In the genomic region with DNA sequence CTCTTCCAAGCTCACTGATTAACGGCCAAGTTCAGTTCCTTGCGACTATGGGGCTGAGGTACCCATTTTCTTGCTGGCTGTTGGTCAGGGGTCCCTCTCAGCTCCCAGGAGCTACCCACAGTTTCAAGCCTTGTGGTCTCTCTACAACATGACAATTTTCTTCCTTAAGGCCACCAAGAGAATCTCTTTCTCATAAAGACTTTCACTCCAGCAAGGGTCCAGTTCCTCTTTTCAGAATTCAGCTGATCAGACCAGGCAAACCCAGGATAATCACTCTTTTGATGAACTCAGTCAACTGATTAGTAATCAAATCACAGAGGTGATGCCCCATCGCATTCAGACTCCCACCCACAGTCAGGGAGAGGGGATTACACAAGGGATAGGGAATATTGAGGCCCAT, we compare ENCODE assay signal across 20 cellular contexts.
DNase-seq lines count a peak whose midpoint lies in the region; ATAC-seq, FAIRE-seq and TF ChIP-seq lines count a peak whose summit lies in the region.
"Had no signal": no experiment of that assay in that cellular context is flagged by ENCODE, and none has a peak within 500 bp of the region (broad histone marks: within the 10 kb centered on the region; RNA-seq: fewer than 3 reads in every experiment).

No MANE protein-coding gene starts in this region.

- H3K9ac ChIP-seq in GM12878 (ENCODE audit: control insufficient read depth, insufficient read depth, low read length) = no peak overlapping the region

- WGBS in GM12878 (ENCODE audit: insufficient coverage, insufficient replicate concordance, low lambda C conversion rate, missing lambda C conversion rate) = 36% methylated on average over 3 of the region's 3 CpGs
- WGBS in esophagus muscularis mucosa = 90% methylated on average over 3 of the region's 3 CpGs

- in situ Hi-C loops in GM12878 (cut with MboI) = no loop called here

- FAIRE-seq in GM12878 (lab: Jason Lieb, UNC) = no peak
- FAIRE-seq: kidney had no signal

- CTCF ChIA-PET in GM12878 (lab: Yijun Ruan, JAX) = no interaction called here

- no peak overlapping the region for H3K27ac ChIP-seq in GM12878 (ENCODE audit: control insufficient read depth, insufficient read depth)
- no peak overlapping the region for H3K27ac ChIP-seq in esophagus muscularis mucosa (replicated peaks in 1 of 4)
- H3K27ac ChIP-seq: testis had no signal

- DNase-seq in GM12878 (ENCODE audit: low read depth, low spot score) = no peak
- no peak for DNase-seq in GM03348 (ENCODE audit: low spot score)
- DNase-seq in NCI-H1694 (lab: John Stamatoyannopoulos, UW) = no peak
- no peak for DNase-seq in esophagus muscularis mucosa (ENCODE audit: extremely low spot score)
- DNase-seq in SHP77 (lab: John Stamatoyannopoulos, UW) = no peak
- DNase-seq: activated CD4-positive, alpha-beta T cell treated with anti-CD3 and anti-CD28 coated beads for 36 hours; activated T-cell treated with anti-CD3 and anti-CD28 coated beads, Interleukin-2, amount 50 U/mL, for 1 hour; amniotic stem cell; glutamatergic neuron; KG1; kidney; NCI-H1930; NCI-H524 treated with DMSO at 0.1 percent for 48 hours; posterior cingulate gyrus; RPMI8226; T-helper 2 cell; testis had no signal

- H3K4me3 ChIP-seq in GM12878 (no peak overlapping the region), esophagus muscularis mucosa (no peak overlapping the region)
- H3K4me3 ChIP-seq: testis had no signal

- POLR2A ChIA-PET in GM12878 (lab: Charles Lee) = interaction anchor here (0.6 kb wide), 1 partner anchor 209 kb away, joined by 3 read pairs; no protein-coding TSS in a partner anchor

- no peaks in the 10 kb centered on the region for H3K79me2 ChIP-seq in GM12878 (ENCODE audit: control insufficient read depth, insufficient read depth, low read length)

- no peak overlapping the region for H2AFZ ChIP-seq in GM12878 (ENCODE audit: control insufficient read depth, low read depth, low read length)

- intact Hi-C loops in GM12878 (cut with micrococcal nuclease; ENCODE audit: unreplicated experiment) (no loop called here), esophagus muscularis mucosa (cut with DNase I) (no loop called here)

- H3K9me3 ChIP-seq in GM12878 (replicated peaks; ENCODE audit: control insufficient read depth, insufficient read depth, low read length) (no peaks in the 10 kb centered on the region), esophagus muscularis mucosa (no peaks in the 10 kb centered on the region)
- H3K9me3 ChIP-seq: testis had no signal

- H3K27me3 ChIP-seq in GM12878 (replicated peaks in 1 of 2; ENCODE audit: control insufficient read depth in 2 of 2, insufficient read depth in 2 of 2, low read length in 1 of 2) (no peaks in the 10 kb centered on the region), esophagus muscularis mucosa (no peaks in the 10 kb centered on the region)
- H3K27me3 ChIP-seq: testis had no signal

- no peaks in the 10 kb centered on the region for H4K20me1 ChIP-seq in GM12878 (ENCODE audit: control insufficient read depth, insufficient read depth)

- TF ChIP-seq CTCF in GM12878 (IDR thresholded peaks at IDR 0.05 in 2 of 3, conservative IDR thresholded peaks at IDR 0.05 in 1 of 3; ENCODE audit: control insufficient read depth in 2 of 3, extremely low read depth in 1 of 3, insufficient read depth in 1 of 3, low read depth in 3 of 3, low read length in 3 of 3) (no peak), esophagus muscularis mucosa (IDR thresholded peaks at IDR 0.05) (no peak)

- H3K36me3 ChIP-seq in GM12878 (ENCODE audit: control insufficient read depth in 2 of 2, insufficient read depth in 2 of 2, low read length in 1 of 2) = no peaks in the 10 kb centered on the region
- no peaks in the 10 kb centered on the region for H3K36me3 ChIP-seq in esophagus muscularis mucosa

- peak; percentile 73 for ATAC-seq in GM18867 (IDR thresholded peaks at IDR 0.05; ENCODE audit: unreplicated experiment)
- peak; percentile 78 for ATAC-seq in GM21447 (IDR thresholded peaks at IDR 0.05; ENCODE audit: unreplicated experiment)
- ATAC-seq in HG03103 (IDR thresholded peaks at IDR 0.05; ENCODE audit: low read depth, unreplicated experiment) = peak; percentile 75
- peak; percentile 54 for ATAC-seq in GM12878
- ATAC-seq: activated CD4-positive, alpha-beta T cell treated with anti-CD3 and anti-CD28 coated beads for 36 hours had no signal

- H3K4me1 ChIP-seq in GM12878 (ENCODE audit: control insufficient read depth, insufficient read depth, low read length) (no peaks in the 10 kb centered on the region; the same call in 1 of the 2 replicates), esophagus muscularis mucosa (peaks cover 12 to 14% (median 12%) of the 10 kb centered on the region in 4 donors)
- H3K4me1 ChIP-seq: testis had no signal

- SMC1A ChIA-PET in GM12878 (lab: Charles Lee; ENCODE audit: uncharacterized antibody, unreplicated experiment) = no interaction called here

- TF ChIP-seq EP300 in GM12878 (IDR thresholded peaks at IDR 0.05; ENCODE audit: borderline replicate concordance in 1 of 2, control insufficient read depth in 1 of 2, low read depth in 2 of 2, low read length in 2 of 2) = no peak
- no peak for TF ChIP-seq EP300 in esophagus muscularis mucosa (IDR thresholded peaks at IDR 0.05)

- RAD21 ChIA-PET in GM12878 (lab: Charles Lee; ENCODE audit: unreplicated experiment) = no interaction called here

- no peak for TF ChIP-seq POLR2A in GM12878 (IDR thresholded peaks at IDR 0.05; ENCODE audit: low read depth, low read length)
- TF ChIP-seq POLR2A in esophagus muscularis mucosa (IDR thresholded peaks at IDR 0.05; ENCODE audit: low read depth) = no peak

- H3K4me2 ChIP-seq in GM12878 (ENCODE audit: control insufficient read depth, insufficient read depth) = no peak overlapping the region

- BruUV-seq in GM12878 (replicated peaks; lab: Mats Ljungman, UMichigan) = no TSS peak

- TF ChIP-seq RAD21 in GM12878 (IDR thresholded peaks at IDR 0.05; ENCODE audit: insufficient read depth, low read depth, low read length) = no peak

TF ChIP-seq in GM12878, 131 proteins besides CTCF, POLR2A, EP300 and RAD21 (continues in another document):
- TF ChIP-seq, protein P1, sequence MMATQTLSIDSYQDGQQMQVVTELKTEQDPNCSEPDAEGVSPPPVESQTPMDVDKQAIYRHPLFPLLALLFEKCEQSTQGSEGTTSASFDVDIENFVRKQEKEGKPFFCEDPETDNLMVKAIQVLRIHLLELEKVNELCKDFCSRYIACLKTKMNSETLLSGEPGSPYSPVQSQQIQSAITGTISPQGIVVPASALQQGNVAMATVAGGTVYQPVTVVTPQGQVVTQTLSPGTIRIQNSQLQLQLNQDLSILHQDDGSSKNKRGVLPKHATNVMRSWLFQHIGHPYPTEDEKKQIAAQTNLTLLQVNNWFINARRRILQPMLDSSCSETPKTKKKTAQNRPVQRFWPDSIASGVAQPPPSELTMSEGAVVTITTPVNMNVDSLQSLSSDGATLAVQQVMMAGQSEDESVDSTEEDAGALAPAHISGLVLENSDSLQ (IDR thresholded peaks at IDR 0.05) = no peak
- TF ChIP-seq, protein P2, sequence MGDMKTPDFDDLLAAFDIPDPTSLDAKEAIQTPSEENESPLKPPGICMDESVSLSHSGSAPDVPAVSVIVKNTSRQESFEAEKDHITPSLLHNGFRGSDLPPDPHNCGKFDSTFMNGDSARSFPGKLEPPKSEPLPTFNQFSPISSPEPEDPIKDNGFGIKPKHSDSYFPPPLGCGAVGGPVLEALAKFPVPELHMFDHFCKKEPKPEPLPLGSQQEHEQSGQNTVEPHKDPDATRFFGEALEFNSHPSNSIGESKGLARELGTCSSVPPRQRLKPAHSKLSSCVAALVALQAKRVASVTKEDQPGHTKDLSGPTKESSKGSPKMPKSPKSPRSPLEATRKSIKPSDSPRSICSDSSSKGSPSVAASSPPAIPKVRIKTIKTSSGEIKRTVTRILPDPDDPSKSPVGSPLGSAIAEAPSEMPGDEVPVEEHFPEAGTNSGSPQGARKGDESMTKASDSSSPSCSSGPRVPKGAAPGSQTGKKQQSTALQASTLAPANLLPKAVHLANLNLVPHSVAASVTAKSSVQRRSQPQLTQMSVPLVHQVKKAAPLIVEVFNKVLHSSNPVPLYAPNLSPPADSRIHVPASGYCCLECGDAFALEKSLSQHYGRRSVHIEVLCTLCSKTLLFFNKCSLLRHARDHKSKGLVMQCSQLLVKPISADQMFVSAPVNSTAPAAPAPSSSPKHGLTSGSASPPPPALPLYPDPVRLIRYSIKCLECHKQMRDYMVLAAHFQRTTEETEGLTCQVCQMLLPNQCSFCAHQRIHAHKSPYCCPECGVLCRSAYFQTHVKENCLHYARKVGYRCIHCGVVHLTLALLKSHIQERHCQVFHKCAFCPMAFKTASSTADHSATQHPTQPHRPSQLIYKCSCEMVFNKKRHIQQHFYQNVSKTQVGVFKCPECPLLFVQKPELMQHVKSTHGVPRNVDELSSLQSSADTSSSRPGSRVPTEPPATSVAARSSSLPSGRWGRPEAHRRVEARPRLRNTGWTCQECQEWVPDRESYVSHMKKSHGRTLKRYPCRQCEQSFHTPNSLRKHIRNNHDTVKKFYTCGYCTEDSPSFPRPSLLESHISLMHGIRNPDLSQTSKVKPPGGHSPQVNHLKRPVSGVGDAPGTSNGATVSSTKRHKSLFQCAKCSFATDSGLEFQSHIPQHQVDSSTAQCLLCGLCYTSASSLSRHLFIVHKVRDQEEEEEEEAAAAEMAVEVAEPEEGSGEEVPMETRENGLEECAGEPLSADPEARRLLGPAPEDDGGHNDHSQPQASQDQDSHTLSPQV (IDR thresholded peaks at IDR 0.05) = no peak
- TF ChIP-seq ETV6 (conservative IDR thresholded peaks at IDR 0.05 in 1 of 2, IDR thresholded peaks at IDR 0.05 in 1 of 2; ENCODE audit: borderline replicate concordance in 1 of 2, low read depth in 1 of 2) = no peak
- peak; percentile 95 for TF ChIP-seq SPI1 (IDR thresholded peaks at IDR 0.05; ENCODE audit: borderline replicate concordance, insufficient read depth, low read depth, low read length)
- TF ChIP-seq, protein P3, sequence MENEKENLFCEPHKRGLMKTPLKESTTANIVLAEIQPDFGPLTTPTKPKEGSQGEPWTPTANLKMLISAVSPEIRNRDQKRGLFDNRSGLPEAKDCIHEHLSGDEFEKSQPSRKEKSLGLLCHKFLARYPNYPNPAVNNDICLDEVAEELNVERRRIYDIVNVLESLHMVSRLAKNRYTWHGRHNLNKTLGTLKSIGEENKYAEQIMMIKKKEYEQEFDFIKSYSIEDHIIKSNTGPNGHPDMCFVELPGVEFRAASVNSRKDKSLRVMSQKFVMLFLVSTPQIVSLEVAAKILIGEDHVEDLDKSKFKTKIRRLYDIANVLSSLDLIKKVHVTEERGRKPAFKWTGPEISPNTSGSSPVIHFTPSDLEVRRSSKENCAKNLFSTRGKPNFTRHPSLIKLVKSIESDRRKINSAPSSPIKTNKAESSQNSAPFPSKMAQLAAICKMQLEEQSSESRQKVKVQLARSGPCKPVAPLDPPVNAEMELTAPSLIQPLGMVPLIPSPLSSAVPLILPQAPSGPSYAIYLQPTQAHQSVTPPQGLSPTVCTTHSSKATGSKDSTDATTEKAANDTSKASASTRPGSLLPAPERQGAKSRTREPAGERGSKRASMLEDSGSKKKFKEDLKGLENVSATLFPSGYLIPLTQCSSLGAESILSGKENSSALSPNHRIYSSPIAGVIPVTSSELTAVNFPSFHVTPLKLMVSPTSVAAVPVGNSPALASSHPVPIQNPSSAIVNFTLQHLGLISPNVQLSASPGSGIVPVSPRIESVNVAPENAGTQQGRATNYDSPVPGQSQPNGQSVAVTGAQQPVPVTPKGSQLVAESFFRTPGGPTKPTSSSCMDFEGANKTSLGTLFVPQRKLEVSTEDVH (IDR thresholded peaks at IDR 0.05; ENCODE audit: low read depth, partially characterized antibody) = no peak
